9 cellular contexts compared by ENCODE assay signal in the genomic region with DNA sequence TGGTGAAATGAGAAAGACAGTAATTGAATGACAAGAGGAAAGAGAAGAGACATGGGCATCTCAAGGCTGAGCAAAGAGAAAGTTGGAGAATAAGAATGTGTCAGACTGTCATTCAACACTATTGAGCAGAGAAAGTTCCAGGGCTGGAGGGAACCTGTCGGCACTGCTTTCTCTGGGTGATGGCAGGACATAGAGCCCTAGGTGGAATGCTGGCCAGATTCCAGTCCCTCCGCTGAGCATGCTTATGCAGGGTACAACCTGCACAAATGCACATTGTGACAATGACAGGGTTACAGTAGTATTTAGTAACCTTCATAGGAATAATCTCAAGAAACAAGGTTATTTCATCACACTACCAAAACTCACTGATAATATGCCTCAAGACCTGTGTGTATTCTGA.
"Had no signal": no experiment of that assay in that cellular context is flagged by ENCODE, and none has a peak within 500 bp of the region (broad histone marks: within the 10 kb centered on the region; RNA-seq: fewer than 3 reads in every experiment).

No MANE protein-coding gene starts in this region.

- H3K36me3 ChIP-seq: HAP-1 had no signal

- H3K27ac Mint-ChIP-seq: HFFc6, IgD-negative memory B cell had no signal

- H3K9me3 ChIP-seq: HAP-1 had no signal

- DNase-seq: GM23248, GOT3, H7, HFFc6 had no signal

- ATAC-seq: HCT116, HepG2 had no signal

- H3K27ac ChIP-seq: GM23248, HL-60 had no signal

- H3K27me3 Mint-ChIP-seq: IgD-negative memory B cell had no signal

- H3K4me1 Mint-ChIP-seq: IgD-negative memory B cell had no signal

- H3K4me3 Mint-ChIP-seq: HFFc6, IgD-negative memory B cell had no signal

- H3K4me1 ChIP-seq: HAP-1 had no signal

- H3K4me3 ChIP-seq: GM23248, HAP-1 had no signal

- H3K36me3 Mint-ChIP-seq: IgD-negative memory B cell had no signal
